ENCODE assay signal across 1 cellular context in genomic region chr22:39958009-39958711, GRCh38.
TF ChIP-seq lines count a peak whose summit lies in the region.

No MANE protein-coding gene starts in this region.

TF ChIP-seq in IMR-90, 13 proteins besides CTCF, POLR2A, EP300 and RAD21:
- TF ChIP-seq USF2 (IDR thresholded peaks at IDR 0.05; ENCODE audit: low read depth, low read length) (no peak), RFX5 (IDR thresholded peaks at IDR 0.05; ENCODE audit: low read depth, low read length) (no peak), MAZ (IDR thresholded peaks at IDR 0.05; ENCODE audit: borderline replicate concordance, low read depth, low read length) (no peak), SMC3 (IDR thresholded peaks at IDR 0.05; ENCODE audit: low read depth, low read length) (no peak), MAFK (IDR thresholded peaks at IDR 0.05; ENCODE audit: low read depth, low read length) (no peak), CHD1 (IDR thresholded peaks at IDR 0.05; ENCODE audit: low read depth, low read length) (no peak), CEBPB (IDR thresholded peaks at IDR 0.05; ENCODE audit: low read depth, low read length) (no peak), ELK1 (IDR thresholded peaks at IDR 0.05; ENCODE audit: borderline replicate concordance, low read depth, low read length) (no peak), NFE2L2 (IDR thresholded peaks at IDR 0.05; ENCODE audit: low read depth, low read length) (no peak), FOS (IDR thresholded peaks at IDR 0.05; ENCODE audit: low read depth, low read length) (no peak), MXI1 (IDR thresholded peaks at IDR 0.05; ENCODE audit: borderline replicate concordance, low read depth, low read length) (no peak), RCOR1 (IDR thresholded peaks at IDR 0.05; ENCODE audit: insufficient replicate concordance, low read length) (no peak), BHLHE40 (IDR thresholded peaks at IDR 0.05; ENCODE audit: low read depth, low read length) (no peak)
TF ChIP-seq in IMR-90: peak in this region for 0.
